Comparison of ENCODE assay signal across 19 cellular contexts in the genomic region with DNA sequence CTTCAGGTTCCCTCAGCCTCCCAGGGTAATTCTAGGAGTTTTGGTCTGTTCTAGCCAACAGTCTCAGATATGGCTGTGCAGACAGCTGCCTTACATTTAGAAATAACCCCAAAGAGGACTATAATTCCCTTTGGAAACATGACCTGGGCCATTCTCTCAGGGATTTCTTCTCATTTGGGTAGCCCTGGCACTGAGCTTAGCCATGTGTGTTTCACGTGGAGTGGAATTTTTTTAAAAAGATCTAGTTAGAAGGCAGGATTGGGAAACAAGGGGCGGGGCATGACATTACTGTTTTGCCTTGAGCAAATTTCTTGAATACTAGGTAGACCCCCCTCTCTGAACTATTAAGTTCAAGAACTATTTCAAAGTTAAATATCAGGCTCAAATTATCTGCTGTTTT. TPM values are rescaled to one million over a fixed set of nuclear protein-coding genes. Genes with fewer than 3 reads are reported as not detected.
DNase-seq lines count a peak whose midpoint lies in the region; ATAC-seq and TF ChIP-seq lines count a peak whose summit lies in the region.
"Had no signal": no experiment of that assay in that cellular context is flagged by ENCODE, and none has a peak within 500 bp of the region (broad histone marks: within the 10 kb centered on the region; RNA-seq: fewer than 3 reads in every experiment).

No MANE protein-coding gene starts in this region.

- no peaks in the 10 kb centered on the region for H3K9me3 Mint-ChIP-seq in activated CD8-positive, alpha-beta T cell treated with anti-CD3 and anti-CD28 coated beads for 36 hours
- H3K9me3 Mint-ChIP-seq in activated naive CD4-positive, alpha-beta T cell treated with anti-CD3 and anti-CD28 coated beads, Interleukin-2, amount 50 U/mL, for 72 hours, result no peaks in the 10 kb centered on the region

- H3K9me1 ChIP-seq in IMR-90 (ENCODE audit: insufficient read depth, low read length), result peaks cover 9% of the 10 kb centered on the region

- POLR2A ChIA-PET in IMR-90 (lab: Charles Lee; ENCODE audit: unreplicated experiment), result no interaction called here
- POLR2A ChIA-PET in activated CD8-positive, alpha-beta T cell treated with anti-CD3 and anti-CD28 coated beads for 36 hours (lab: Charles Lee), result no interaction called here

- no peak overlapping the region for H3K9ac ChIP-seq in IMR-90 (ENCODE audit: low read depth, low read length)

- peaks cover 32 to 36% of the 10 kb centered on the region in 2 experiments for H3K79me1 ChIP-seq in IMR-90 (ENCODE audit: low read depth in 1 of 2, low read length in 2 of 2)

- no peaks in the 10 kb centered on the region for H3K27me3 Mint-ChIP-seq in activated CD8-positive, alpha-beta T cell treated with anti-CD3 and anti-CD28 coated beads for 36 hours
- H3K27me3 Mint-ChIP-seq: activated naive CD8-positive, alpha-beta T cell had no signal

- no peaks in the 10 kb centered on the region for H3K27me3 ChIP-seq in IMR-90 (ENCODE audit: control insufficient read depth, insufficient read depth, low read length)
- no peaks in the 10 kb centered on the region for H3K27me3 ChIP-seq in psoas muscle (ENCODE audit: insufficient read depth in 3 of 3, low read length in 2 of 3)
- H3K27me3 ChIP-seq: stomach had no signal

- TF ChIP-seq POLR2A in IMR-90 (IDR thresholded peaks at IDR 0.05; ENCODE audit: low read depth, low read length), result no peak

- no peak overlapping the region for H4K5ac ChIP-seq in IMR-90 (ENCODE audit: low read depth, low read length)

- no peak overlapping the region for H4K8ac ChIP-seq in IMR-90 (ENCODE audit: low read depth in 2 of 2, low read length in 2 of 2)

- no peak overlapping the region for H3K27ac ChIP-seq in IMR-90 (ENCODE audit: insufficient read depth, low read length)
- no peak overlapping the region for H3K27ac ChIP-seq in psoas muscle
- H3K27ac ChIP-seq: stomach had no signal

- no peak overlapping the region for H2BK5ac ChIP-seq in IMR-90 (ENCODE audit: low read depth, low read length, poor library complexity, severe bottlenecking)

- H4K20me1 ChIP-seq in IMR-90 (ENCODE audit: insufficient read depth, low read length), result peaks cover 5% of the 10 kb centered on the region

- H2AFZ ChIP-seq in IMR-90 (replicated peaks; ENCODE audit: low read length, poor library complexity), result no peak overlapping the region

- H3K4me3 ChIP-seq in AG10803 (ENCODE audit: low read length), result no peak overlapping the region
- no peak overlapping the region for H3K4me3 ChIP-seq in IMR-90 (ENCODE audit: insufficient read depth, low read depth, low read length)
- no peak overlapping the region for H3K4me3 ChIP-seq in fibroblast of pulmonary artery (replicated peaks; ENCODE audit: low read depth, low read length)
- no peak overlapping the region for H3K4me3 ChIP-seq in psoas muscle
- H3K4me3 ChIP-seq: stomach had no signal

- H3K56ac ChIP-seq in IMR-90 (ENCODE audit: extremely low read depth, insufficient read depth, low read length), result no peak overlapping the region

- no peak overlapping the region for H2AK9ac ChIP-seq in IMR-90 (replicated peaks; ENCODE audit: low read depth, low read length, poor library complexity)

- H2AK5ac ChIP-seq in IMR-90 (ENCODE audit: low read depth, low read length), result no peak overlapping the region

- no CpG with 5 or more reads among the region's 2 CpGs for WGBS in IMR-90 (ENCODE audit: extremely low coverage in 2 of 2, insufficient read length in 1 of 2), 2 experiments
- 67 to 88% (median 73%) methylated on average over 2 of the region's 2 CpGs for WGBS in psoas muscle, 3 donors

- H3K36me3 ChIP-seq in IMR-90 (ENCODE audit: control insufficient read depth, insufficient read depth, low read length) (peaks cover 36% of the 10 kb centered on the region), psoas muscle (ENCODE audit: insufficient read depth in 1 of 2, low read depth in 1 of 2) (peaks cover 10 to 74% of the 10 kb centered on the region in 2 donors)

- no TSS peak for BruUV-seq in IMR-90 (replicated peaks; lab: Mats Ljungman, UMichigan)

- DNase-seq in AG10803 (ENCODE audit: low read depth) (peak; percentile 78), IMR-90 (no peak), fibroblast of pulmonary artery (ENCODE audit: low read depth) (peak; percentile 53), psoas muscle (peak; percentile 46 to 62), DMS153 treated with DMSO at 0.1 percent for 48 hours (lab: John Stamatoyannopoulos, UW; ENCODE audit: unreplicated experiment) (no peak)
- no peak for DNase-seq in activated CD8-positive, alpha-beta T cell treated with anti-CD3 and anti-CD28 coated beads for 36 hours
- no peak for DNase-seq in activated CD4-positive, alpha-beta T cell treated with anti-CD3 and anti-CD28 coated beads for 48 hours
- DNase-seq in activated naive CD4-positive, alpha-beta T cell treated with anti-CD3 and anti-CD28 coated beads, Interleukin-2, amount 50 U/mL, for 72 hours (ENCODE audit: low spot score in 2 of 2), result no peak
- DNase-seq: activated CD4-positive, alpha-beta T cell treated with anti-CD3 and anti-CD28 coated beads for 4 hours; AML-193; H9; Kasumi-1; mesendoderm; NCI-H1436; NK-92 treated with Interleukin-12 subunit alpha and Interleukin-12 subunit beta, amount 100 ng/mL, for 24 hours; SHP77 treated with DMSO at 0.1 percent for 48 hours; stomach; T1000 had no signal

- in situ Hi-C loops in IMR-90 (cut with MboI; ENCODE audit: low sequenced_read_pairs), result no loop called here

- CTCF ChIA-PET in IMR-90 (lab: Yijun Ruan, JAX), result no interaction called here
- CTCF ChIA-PET in activated CD8-positive, alpha-beta T cell treated with anti-CD3 and anti-CD28 coated beads for 36 hours (lab: Charles Lee), result no interaction called here

- intact Hi-C loops in IMR-90 (cut with micrococcal nuclease) (no loop called here), psoas muscle (cut with DNase I) (no loop called here)
- intact Hi-C loops in activated CD8-positive, alpha-beta T cell treated with anti-CD3 and anti-CD28 coated beads for 36 hours (cut with micrococcal nuclease), result no loop called here

- no peak overlapping the region for H2BK15ac ChIP-seq in IMR-90 (ENCODE audit: low read depth, low read length)

- H3K9me3 ChIP-seq in IMR-90 (ENCODE audit: control insufficient read depth, insufficient read depth, low read length) (no peaks in the 10 kb centered on the region), psoas muscle (no peaks in the 10 kb centered on the region)
- H3K9me3 ChIP-seq: stomach had no signal

- peaks cover under 1% of the 10 kb centered on the region; the same call in 1 of the 2 replicates for H3K4me1 ChIP-seq in IMR-90 (ENCODE audit: control insufficient read depth, insufficient read depth, low read length)
- no peaks in the 10 kb centered on the region for H3K4me1 ChIP-seq in psoas muscle

- no peak for TF ChIP-seq RAD21 in IMR-90 (IDR thresholded peaks at IDR 0.05; ENCODE audit: low read length)

- no peak overlapping the region for H3K4me2 ChIP-seq in IMR-90 (ENCODE audit: low read depth, low read length)

- peaks cover 54% of the 10 kb centered on the region for H3K36me3 Mint-ChIP-seq in activated CD8-positive, alpha-beta T cell treated with anti-CD3 and anti-CD28 coated beads for 36 hours (ENCODE audit: low read depth)
- H3K36me3 Mint-ChIP-seq in activated naive CD4-positive, alpha-beta T cell treated with anti-CD3 and anti-CD28 coated beads, Interleukin-2, amount 50 U/mL, for 72 hours, result peaks cover 12 to 15% of the 10 kb centered on the region in 2 donors

- no peak overlapping the region for H3K4ac ChIP-seq in IMR-90 (ENCODE audit: low read depth, low read length)

- no peak overlapping the region for H3K23ac ChIP-seq in IMR-90 (ENCODE audit: low read depth, low read length)

- H3K14ac ChIP-seq in IMR-90 (replicated peaks; ENCODE audit: low read depth, low read length), result no peak overlapping the region

- H3K4me3 Mint-ChIP-seq in activated CD8-positive, alpha-beta T cell treated with anti-CD3 and anti-CD28 coated beads for 36 hours, result no peak overlapping the region
- H3K4me3 Mint-ChIP-seq: activated naive CD8-positive, alpha-beta T cell; H9 had no signal

- peaks cover 7% of the 10 kb centered on the region for H3K4me1 Mint-ChIP-seq in activated CD8-positive, alpha-beta T cell treated with anti-CD3 and anti-CD28 coated beads for 36 hours (ENCODE audit: low read depth)
- H3K4me1 Mint-ChIP-seq: H9 had no signal

- H2BK20ac ChIP-seq in IMR-90 (ENCODE audit: low read depth, low read length), result no peak overlapping the region

- H3K18ac ChIP-seq in IMR-90 (ENCODE audit: low read depth, low read length), result no peak overlapping the region

- dilution Hi-C loops in IMR-90 (cut with HindIII; ENCODE audit: low sequenced_read_pairs, unreplicated experiment), result no loop called here

- no peak overlapping the region for H4K91ac ChIP-seq in IMR-90 (ENCODE audit: insufficient read depth, low read depth, low read length)

- TF ChIP-seq CTCF in AG10803 (conservative IDR thresholded peaks at IDR 0.05; ENCODE audit: low read length) (no peak), IMR-90 (conservative IDR thresholded peaks at IDR 0.05; ENCODE audit: low read depth, low read length) (no peak), fibroblast of pulmonary artery (IDR thresholded peaks at IDR 0.05; ENCODE audit: low read length, missing control alignments) (no peak), psoas muscle (IDR thresholded peaks at IDR 0.05) (no peak)
- no peak for TF ChIP-seq CTCF in activated CD8-positive, alpha-beta T cell treated with anti-CD3 and anti-CD28 coated beads for 36 hours (IDR thresholded peaks at IDR 0.05)

- ATAC-seq in IMR-90 (ENCODE audit: low read depth), result peak; percentile 40
- ATAC-seq in psoas muscle, result peak in 2 of 4 donors; percentile 19 to 54
- no peak for ATAC-seq in activated CD8-positive, alpha-beta T cell treated with anti-CD3 and anti-CD28 coated beads for 36 hours
- ATAC-seq in activated naive CD4-positive, alpha-beta T cell treated with anti-CD3 and anti-CD28 coated beads, Interleukin-2, amount 50 U/mL, for 72 hours, result no peak

- H2BK120ac ChIP-seq in IMR-90 (ENCODE audit: low read depth, low read length), result no peak overlapping the region

- H3K27ac Mint-ChIP-seq in activated CD8-positive, alpha-beta T cell treated with anti-CD3 and anti-CD28 coated beads for 36 hours, result no peak overlapping the region
- no peak overlapping the region for H3K27ac Mint-ChIP-seq in activated naive CD4-positive, alpha-beta T cell treated with anti-CD3 and anti-CD28 coated beads, Interleukin-2, amount 50 U/mL, for 72 hours
- H3K27ac Mint-ChIP-seq: activated naive CD8-positive, alpha-beta T cell; H9 had no signal

TF ChIP-seq in IMR-90, 13 proteins besides CTCF, POLR2A, EP300 and RAD21 (continues in another document):
- TF ChIP-seq BHLHE40 (IDR thresholded peaks at IDR 0.05; ENCODE audit: low read depth, low read length), result no peak
- no peak for TF ChIP-seq RCOR1 (IDR thresholded peaks at IDR 0.05; ENCODE audit: insufficient replicate concordance, low read length)

RNA-seq across cellular contexts. Expression of a gene that starts 29.6 kb away (rescaled TPM):
- total RNA-seq in IMR-90 (2012; rRNA removed), result 37.5 and 39.3 TPM in 2 replicates
- polyA plus RNA-seq in IMR-90 (2012; rRNA removed), result 137 and 152 TPM in 2 replicates
- 88.6 and 140 TPM in 2 replicates for polyA plus RNA-seq in IMR-90 (2012; cell fraction: cytosol; rRNA removed)
- 194 and 479 TPM in 2 replicates for polyA plus RNA-seq in IMR-90 (2012; cell fraction: nucleus; rRNA removed; ENCODE audit: low replicate concordance)
- 10 to 100 TPM in 2 of 4 donors, 1 to 10 TPM in 2; 4.6 to 17.5 (median 8.5) TPM for total RNA-seq in psoas muscle
- 1 to 10 TPM; 3.5 to 5.9 (median 3.6) TPM for polyA plus RNA-seq in psoas muscle
- total RNA-seq in activated CD8-positive, alpha-beta T cell treated with anti-CD3 and anti-CD28 coated beads for 36 hours, result 1 to 10 TPM; 8.1 to 9.0 TPM
- 10 to 100 TPM in 1 of 2 donors, 1 to 10 TPM in 1; 8.1 to 12.4 TPM for total RNA-seq in activated naive CD4-positive, alpha-beta T cell treated with anti-CD3 and anti-CD28 coated beads, Interleukin-2, amount 50 U/mL, for 72 hours

Comparison
In these comparisons a context has a peak if more than half of its experiments do, and no peak if none do; other contexts are left out.
1. DNase-seq: peak in AG10803 (single experiment), fibroblast of pulmonary artery (single experiment) and psoas muscle (2 of 2); none in IMR-90 (single experiment), activated CD8-positive, alpha-beta T cell treated with anti-CD3 and anti-CD28 coated beads for 36 hours (single experiment), DMS153 treated with DMSO at 0.1 percent for 48 hours (single experiment), activated CD4-positive, alpha-beta T cell treated with anti-CD3 and anti-CD28 coated beads for 48 hours (single experiment) and activated naive CD4-positive, alpha-beta T cell treated with anti-CD3 and anti-CD28 coated beads, Interleukin-2, amount 50 U/mL, for 72 hours (0 of 2).